ENCODE assay signal across 25 cellular contexts in genomic region chr4:15758294-15758693, GRCh38. TPM values are rescaled to one million over a fixed set of nuclear protein-coding genes. Genes with fewer than 3 reads are reported as not detected.
"Had no signal": no experiment of that assay in that cellular context is flagged by ENCODE, and none has a peak within 500 bp of the region (broad histone marks: within the 10 kb centered on the region; RNA-seq: fewer than 3 reads in every experiment).

No MANE protein-coding gene starts in this region.

- H3K9me3 Mint-ChIP-seq: activated T-cell treated with anti-CD3 and anti-CD28 coated beads, Interleukin-2, amount 50 U/mL, for 24 hours; activated T-helper 17 cell treated with anti-CD3 and anti-CD28 coated beads, Interleukin-2, amount 50 U/mL, for 72 hours; nephron; stimulated activated effector memory CD8-positive, alpha-beta T cell treated with anti-CD3 and anti-CD28 coated beads, Interleukin-12 subunit alpha, Interleukin-12 subunit beta, amount 100 ng/mL, for 72 hours; stimulated activated naive CD8-positive, alpha-beta T cell treated with anti-CD3 and anti-CD28 coated beads, Interleukin-15, Interleukin-2, amounts not matched to agents 100 ng/mL and 50 ng/mL, for 24 hours had no signal

- ATAC-seq: activated T-helper 17 cell treated with anti-CD3 and anti-CD28 coated beads, Interleukin-2, amount 50 U/mL, for 72 hours; left lung; lower lobe of right lung; sciatic nerve; stimulated activated effector memory CD8-positive, alpha-beta T cell treated with anti-CD3 and anti-CD28 coated beads, Interleukin-12 subunit alpha, Interleukin-12 subunit beta, amount 100 ng/mL, for 72 hours had no signal

- H3K4me3 Mint-ChIP-seq: activated T-cell treated with anti-CD3 and anti-CD28 coated beads, Interleukin-2, amount 50 U/mL, for 24 hours; activated T-helper 17 cell treated with anti-CD3 and anti-CD28 coated beads, Interleukin-2, amount 50 U/mL, for 72 hours; nephron; stimulated activated effector memory CD8-positive, alpha-beta T cell treated with anti-CD3 and anti-CD28 coated beads, Interleukin-12 subunit alpha, Interleukin-12 subunit beta, amount 100 ng/mL, for 72 hours; stimulated activated naive CD8-positive, alpha-beta T cell treated with anti-CD3 and anti-CD28 coated beads, Interleukin-15, Interleukin-2, amounts not matched to agents 100 ng/mL and 50 ng/mL, for 24 hours had no signal

- DNase-seq: activated CD4-positive, alpha-beta T cell treated with anti-CD3 and anti-CD28 coated beads for 48 hours; activated CD4-positive, CD25-positive, alpha-beta regulatory T cell; activated CD8-positive, alpha-beta memory T cell treated with anti-CD3 and anti-CD28 coated beads, Interleukin-2, amount 50 U/mL, for 48 hours; activated gamma-delta T cell treated with Interleukin-2 at 50 U/mL for 16 hours; activated T-cell treated with anti-CD3 and anti-CD28 coated beads, Interleukin-2, amount 50 U/mL, for 24 hours; anterior cingulate cortex; colonic mucosa; effector CD8-positive, alpha-beta T cell; esophagus squamous epithelium; foreskin melanocyte; left lung; lower lobe of right lung; mesenchymal stem cell; ovary; retina; SK-N-SH; stimulated activated CD4-positive, alpha-beta T cell treated with anti-CD3 and anti-CD28 coated beads, Interleukin-12 subunit alpha, Interleukin-12 subunit beta, amount 100 ng/mL, for 4 hours; stimulated activated CD4-positive, alpha-beta T cell treated with anti-CD3 and anti-CD28 coated beads, Interleukin-4, amount 100 ng/mL, for 24 hours; trophoblast cell had no signal

- H3K27me3 Mint-ChIP-seq: activated T-cell treated with anti-CD3 and anti-CD28 coated beads, Interleukin-2, amount 50 U/mL, for 24 hours; activated T-helper 17 cell treated with anti-CD3 and anti-CD28 coated beads, Interleukin-2, amount 50 U/mL, for 72 hours; stimulated activated naive CD8-positive, alpha-beta T cell treated with anti-CD3 and anti-CD28 coated beads, Interleukin-15, Interleukin-2, amounts not matched to agents 100 ng/mL and 50 ng/mL, for 24 hours had no signal

- H3K27ac Mint-ChIP-seq: activated T-cell treated with anti-CD3 and anti-CD28 coated beads, Interleukin-2, amount 50 U/mL, for 24 hours; activated T-helper 17 cell treated with anti-CD3 and anti-CD28 coated beads, Interleukin-2, amount 50 U/mL, for 72 hours; nephron; stimulated activated effector memory CD8-positive, alpha-beta T cell treated with anti-CD3 and anti-CD28 coated beads, Interleukin-12 subunit alpha, Interleukin-12 subunit beta, amount 100 ng/mL, for 72 hours; stimulated activated naive CD8-positive, alpha-beta T cell treated with anti-CD3 and anti-CD28 coated beads, Interleukin-15, Interleukin-2, amounts not matched to agents 100 ng/mL and 50 ng/mL, for 24 hours had no signal

RNA-seq across cellular contexts. Expression of gene CD38, which starts 19.8 kb away (rescaled TPM):
- total RNA-seq: bronchial epithelial cell had no signal
